Comparison of ENCODE assay signal across 12 cellular contexts in genomic region chr10:4661572-4662255, GRCh38.
DNase-seq lines count a peak whose midpoint lies in the region; ATAC-seq and TF ChIP-seq lines count a peak whose summit lies in the region.
"Had no signal": no experiment of that assay in that cellular context is flagged by ENCODE, and none has a peak within 500 bp of the region (broad histone marks: within the 10 kb centered on the region; RNA-seq: fewer than 3 reads in every experiment).

No MANE protein-coding gene starts in this region.

- no peaks in the 10 kb centered on the region for H3K9me2 ChIP-seq in GM23248 (ENCODE audit: insufficient read depth)

- peak overlapping the region; percentile 19 for H3K4me3 Mint-ChIP-seq in MCF 10A (ENCODE audit: unreplicated experiment)
- H3K4me3 Mint-ChIP-seq in activated CD4-positive, alpha-beta memory T cell treated with anti-CD3 and anti-CD28 coated beads, Interleukin-2, amount 10 ng/mL, durations not matched to agents 7 days and 5 days, result no peak overlapping the region
- H3K4me3 Mint-ChIP-seq: activated naive CD8-positive, alpha-beta T cell treated with anti-CD3 and anti-CD28 coated beads, Interleukin-2, amount 50 U/mL, for 24 hours; CD8-positive, alpha-beta memory T cell had no signal

- H3K27me3 Mint-ChIP-seq in MCF 10A (ENCODE audit: insufficient read depth, unreplicated experiment), result no peaks in the 10 kb centered on the region
- H3K27me3 Mint-ChIP-seq in activated CD4-positive, alpha-beta memory T cell treated with anti-CD3 and anti-CD28 coated beads, Interleukin-2, amount 10 ng/mL, durations not matched to agents 7 days and 5 days, result peaks cover 7% of the 10 kb centered on the region

- POLR2A ChIA-PET in MCF 10A (lab: Yijun Ruan, JAX), result interaction anchor here (4.9 kb wide), 1 partner anchor 878 kb away, joined by 69 read pairs; the partner anchor contains the start of gene KLF6
- POLR2A ChIA-PET in activated CD4-positive, alpha-beta memory T cell treated with anti-CD3 and anti-CD28 coated beads, Interleukin-2, amount 10 ng/mL, durations not matched to agents 7 days and 5 days (lab: Charles Lee), result no interaction called here

- peaks cover 28% of the 10 kb centered on the region for H3K4me1 Mint-ChIP-seq in MCF 10A (ENCODE audit: insufficient read depth, unreplicated experiment)
- H3K4me1 Mint-ChIP-seq in activated CD4-positive, alpha-beta memory T cell treated with anti-CD3 and anti-CD28 coated beads, Interleukin-2, amount 10 ng/mL, durations not matched to agents 7 days and 5 days, result peaks cover 8% of the 10 kb centered on the region
- H3K4me1 Mint-ChIP-seq: CD8-positive, alpha-beta memory T cell had no signal

- H3K9me3 Mint-ChIP-seq in MCF 10A (ENCODE audit: unreplicated experiment), result peaks cover 8% of the 10 kb centered on the region
- no peaks in the 10 kb centered on the region for H3K9me3 Mint-ChIP-seq in activated CD4-positive, alpha-beta memory T cell treated with anti-CD3 and anti-CD28 coated beads, Interleukin-2, amount 10 ng/mL, durations not matched to agents 7 days and 5 days
- H3K9me3 Mint-ChIP-seq: activated naive CD8-positive, alpha-beta T cell treated with anti-CD3 and anti-CD28 coated beads, Interleukin-2, amount 50 U/mL, for 24 hours; CD8-positive, alpha-beta memory T cell had no signal

- DNase-seq in GM23248 (peak; percentile 59), MCF 10A (ENCODE audit: unreplicated experiment) (no peak), left colon (peak; percentile 20 to 36), NCI-H1417 (lab: John Stamatoyannopoulos, UW) (no peak), substantia nigra (lab: John Stamatoyannopoulos, UW) (no peak)
- DNase-seq in activated CD4-positive, alpha-beta memory T cell treated with anti-CD3 and anti-CD28 coated beads, Interleukin-2, amount 10 ng/mL, durations not matched to agents 7 days and 5 days, result no peak
- DNase-seq: activated naive CD8-positive, alpha-beta T cell treated with anti-CD3 and anti-CD28 coated beads, Interleukin-2, amount 50 U/mL, for 24 hours; CD8-positive, alpha-beta memory T cell; NCI-H1694; SHP77 had no signal

- H3K4me3 ChIP-seq in GM23248 (peak overlapping the region; percentile 66), skeletal muscle tissue (ENCODE audit: low read length in 3 of 3) (peak overlapping the region; percentile 45 to 65 (median 61))

- H3K4me1 ChIP-seq in GM23248 (ENCODE audit: insufficient read depth) (peaks cover 39% of the 10 kb centered on the region), skeletal muscle tissue (ENCODE audit: control insufficient read depth in 3 of 3, insufficient read depth in 3 of 3, low read length in 3 of 3) (peaks cover 31 to 32% (median 32%) of the 10 kb centered on the region in 3 donors)

- H3K9ac ChIP-seq in GM23248, result peak overlapping the region; percentile 95
- peak overlapping the region; percentile 73 to 86 (median 80) for H3K9ac ChIP-seq in skeletal muscle tissue (ENCODE audit: low read depth in 1 of 3, low read length in 3 of 3)

- CTCF ChIA-PET in MCF 10A (lab: Yijun Ruan, JAX), result no interaction called here
- CTCF ChIA-PET in activated CD4-positive, alpha-beta memory T cell treated with anti-CD3 and anti-CD28 coated beads, Interleukin-2, amount 10 ng/mL, durations not matched to agents 7 days and 5 days (lab: Charles Lee), result no interaction called here

- in situ Hi-C loops in GM23248 (cut with MboI), result loop anchor here (25.0 kb wide), 2 partner anchors 849 to 1424 kb away; no protein-coding TSS in a partner anchor

- peak overlapping the region; percentile 100 for H3K27ac ChIP-seq in GM23248
- H3K27ac ChIP-seq in skeletal muscle tissue (ENCODE audit: low read depth, low read length), result peak overlapping the region; percentile 98
- no peak overlapping the region for H3K27ac ChIP-seq in substantia nigra (ENCODE audit: low read depth, low read length, poor library complexity, severe bottlenecking)

- H3K36me3 Mint-ChIP-seq in MCF 10A (ENCODE audit: insufficient read depth, unreplicated experiment), result no peaks in the 10 kb centered on the region
- no peaks in the 10 kb centered on the region for H3K36me3 Mint-ChIP-seq in activated CD4-positive, alpha-beta memory T cell treated with anti-CD3 and anti-CD28 coated beads, Interleukin-2, amount 10 ng/mL, durations not matched to agents 7 days and 5 days (ENCODE audit: low read depth)
- H3K36me3 Mint-ChIP-seq: CD8-positive, alpha-beta memory T cell had no signal

- H3K9me3 ChIP-seq in GM23248 (ENCODE audit: low read depth) (no peaks in the 10 kb centered on the region), skeletal muscle tissue (ENCODE audit: control insufficient read depth in 3 of 3, low read length in 3 of 3) (no peaks in the 10 kb centered on the region)

- peaks cover 45% of the 10 kb centered on the region for H3F3A ChIP-seq in GM23248 (ENCODE audit: insufficient read depth)

- no peaks in the 10 kb centered on the region for H3K79me2 ChIP-seq in GM23248 (ENCODE audit: insufficient read depth)

- BruUV-seq in MCF 10A (replicated peaks; lab: Mats Ljungman, UMichigan), result no TSS peak

- 11 to 14% methylated on average over 14 to 15 of the region's 15 CpGs for WGBS in GM23248 (ENCODE audit: low coverage in 1 of 2, low lambda C conversion rate in 2 of 2, missing lambda C conversion rate in 2 of 2), 2 experiments

- peak overlapping the region; percentile 86 for H2AFZ ChIP-seq in GM23248

- TF ChIP-seq CTCF in MCF 10A (IDR thresholded peaks at IDR 0.05; ENCODE audit: unreplicated experiment), result no peak

- ATAC-seq in left colon (no peak), GM21619 (IDR thresholded peaks at IDR 0.05; ENCODE audit: unreplicated experiment) (no peak)
- ATAC-seq: activated naive CD8-positive, alpha-beta T cell treated with anti-CD3 and anti-CD28 coated beads, Interleukin-2, amount 50 U/mL, for 24 hours had no signal

- intact Hi-C loops in MCF 10A (cut with micrococcal nuclease), result no loop called here
- intact Hi-C loops in left colon (cut with DNase I, micrococcal nuclease), result no loop called here

- H4K20me1 ChIP-seq in GM23248 (ENCODE audit: insufficient read depth), result no peaks in the 10 kb centered on the region

- no peaks in the 10 kb centered on the region for H3K27me3 ChIP-seq in GM23248 (replicated peaks; ENCODE audit: insufficient read depth)
- no peaks in the 10 kb centered on the region for H3K27me3 ChIP-seq in skeletal muscle tissue (ENCODE audit: control insufficient read depth in 3 of 3, insufficient read depth in 3 of 3, low read length in 3 of 3)

- peak overlapping the region; percentile 91 for H3K4me2 ChIP-seq in GM23248 (ENCODE audit: unreplicated experiment)

- H3K36me3 ChIP-seq in GM23248 (ENCODE audit: low read depth) (no peaks in the 10 kb centered on the region), skeletal muscle tissue (ENCODE audit: control insufficient read depth in 3 of 3, insufficient read depth in 3 of 3, low read length in 3 of 3) (no peaks in the 10 kb centered on the region)

- H3K27ac Mint-ChIP-seq in MCF 10A (ENCODE audit: low read depth, unreplicated experiment), result peak overlapping the region; percentile 100
- no peak overlapping the region for H3K27ac Mint-ChIP-seq in activated CD4-positive, alpha-beta memory T cell treated with anti-CD3 and anti-CD28 coated beads, Interleukin-2, amount 10 ng/mL, durations not matched to agents 7 days and 5 days
- H3K27ac Mint-ChIP-seq: activated naive CD8-positive, alpha-beta T cell treated with anti-CD3 and anti-CD28 coated beads, Interleukin-2, amount 50 U/mL, for 24 hours; CD8-positive, alpha-beta memory T cell had no signal

Comparison
In these comparisons a context has a peak if more than half of its experiments do, and no peak if none do; other contexts are left out.
1. DNase-seq: peak in GM23248 (single experiment) and left colon (2 of 2); none in MCF 10A (single experiment), NCI-H1417 (0 of 3), activated CD4-positive, alpha-beta memory T cell treated with anti-CD3 and anti-CD28 coated beads, Interleukin-2, amount 10 ng/mL, durations not matched to agents 7 days and 5 days (single experiment) and substantia nigra (0 of 49).